ENCODE assay signal across 15 cellular contexts in the genomic region with DNA sequence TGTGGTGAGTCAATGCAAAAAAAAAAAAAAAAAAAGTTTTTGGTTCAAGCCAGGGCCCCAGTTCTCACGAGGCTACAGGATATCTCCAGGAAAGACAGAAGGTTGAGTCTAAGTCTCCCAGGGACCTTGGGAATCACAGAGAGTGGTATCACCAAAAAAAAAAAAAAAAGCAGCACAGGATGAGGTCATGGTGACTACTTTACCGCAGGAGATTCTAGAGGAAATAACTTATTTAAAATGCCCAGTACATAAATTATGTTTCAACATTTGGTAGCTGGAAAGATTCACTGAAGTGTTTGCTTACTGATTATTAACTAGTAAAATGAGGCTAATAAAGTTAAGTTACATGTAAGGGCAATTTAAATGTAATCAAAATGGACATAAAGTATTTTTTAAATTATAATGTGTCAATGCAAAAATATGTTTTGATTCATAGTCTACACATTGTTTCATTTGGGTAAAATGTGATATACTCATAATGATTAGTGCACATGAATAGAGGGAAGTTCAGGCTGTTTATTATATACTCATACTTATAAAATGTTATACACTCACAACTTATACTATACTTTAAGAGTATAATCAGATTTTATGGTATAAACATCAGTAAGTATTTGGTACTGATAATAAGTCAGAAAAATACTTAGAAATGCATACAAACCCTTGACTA.
DNase-seq lines count a peak whose midpoint lies in the region; ATAC-seq and TF ChIP-seq lines count a peak whose summit lies in the region.
"Had no signal": no experiment of that assay in that cellular context is flagged by ENCODE, and none has a peak within 500 bp of the region (broad histone marks: within the 10 kb centered on the region; RNA-seq: fewer than 3 reads in every experiment).

No MANE protein-coding gene starts in this region.

- H3K27ac ChIP-seq in GM23248, result peak overlapping the region; percentile 33; the same call in 1 of the 2 replicates
- peak overlapping the region; percentile 88 for H3K27ac ChIP-seq in RWPE2 (ENCODE audit: poor library complexity, severe bottlenecking)
- H3K27ac ChIP-seq in effector memory CD4-positive, alpha-beta T cell (ENCODE audit: insufficient read depth, low read length, poor library complexity, severe bottlenecking), result no peak overlapping the region
- H3K27ac ChIP-seq: thoracic aorta had no signal

- WGBS in GM23248 (ENCODE audit: low coverage in 1 of 2, low lambda C conversion rate in 2 of 2, missing lambda C conversion rate in 2 of 2), 2 experiments, result 0% methylated on average over 2 of the region's 2 CpGs

- ATAC-seq in RWPE2 (ENCODE audit: low read depth), result peak; percentile 48
- ATAC-seq in activated naive CD4-positive, alpha-beta T cell treated with anti-CD3 and anti-CD28 coated beads, Interleukin-2, amount 50 U/mL, for 72 hours, result no peak

- H3K4me1 ChIP-seq in GM23248 (ENCODE audit: insufficient read depth) (peaks cover 35% of the 10 kb centered on the region), RWPE2 (ENCODE audit: insufficient read depth, poor library complexity, severe bottlenecking) (peaks cover 30% of the 10 kb centered on the region), skeletal muscle satellite cell (ENCODE audit: control insufficient read depth, insufficient read depth, low read length) (peaks cover 25% of the 10 kb centered on the region)
- no peaks in the 10 kb centered on the region for H3K4me1 ChIP-seq in effector memory CD4-positive, alpha-beta T cell (ENCODE audit: control insufficient read depth, insufficient read depth, low read length, poor library complexity, severe bottlenecking)

- no peak overlapping the region for H2AFZ ChIP-seq in GM23248

- peak overlapping the region; percentile 24 for H3K4me2 ChIP-seq in GM23248 (ENCODE audit: unreplicated experiment)
- H3K4me2 ChIP-seq in skeletal muscle satellite cell (ENCODE audit: low read length), result peak overlapping the region; percentile 48

- H3K36me3 Mint-ChIP-seq in activated naive CD4-positive, alpha-beta T cell treated with anti-CD3 and anti-CD28 coated beads, Interleukin-2, amount 50 U/mL, for 72 hours, result no peaks in the 10 kb centered on the region
- H3K36me3 Mint-ChIP-seq: mesothelial cell of epicardium had no signal

- no peaks in the 10 kb centered on the region for H3K27me3 ChIP-seq in GM23248 (replicated peaks; ENCODE audit: insufficient read depth)
- H3K27me3 ChIP-seq in RWPE2 (ENCODE audit: insufficient read depth, poor library complexity, severe bottlenecking), result no peaks in the 10 kb centered on the region
- no peaks in the 10 kb centered on the region for H3K27me3 ChIP-seq in skeletal muscle satellite cell (ENCODE audit: control insufficient read depth, insufficient read depth, low read length)
- no peaks in the 10 kb centered on the region for H3K27me3 ChIP-seq in effector memory CD4-positive, alpha-beta T cell (replicated peaks; ENCODE audit: control insufficient read depth, insufficient read depth, low read length, poor library complexity, severe bottlenecking)

- no peak overlapping the region for H3K4me3 ChIP-seq in GM23248
- H3K4me3 ChIP-seq in RWPE2 (ENCODE audit: severe bottlenecking), result no peak overlapping the region
- H3K4me3 ChIP-seq in skeletal muscle satellite cell (ENCODE audit: low read length), result no peak overlapping the region
- no peak overlapping the region for H3K4me3 ChIP-seq in effector memory CD4-positive, alpha-beta T cell (ENCODE audit: insufficient read depth, low read depth, low read length, poor library complexity, severe bottlenecking)
- H3K4me3 ChIP-seq: thoracic aorta had no signal

- no peaks in the 10 kb centered on the region for H3K79me2 ChIP-seq in GM23248 (ENCODE audit: insufficient read depth)

- H3K9ac ChIP-seq in GM23248 (no peak overlapping the region), skeletal muscle satellite cell (ENCODE audit: low read depth, low read length) (no peak overlapping the region)

- no peak overlapping the region for H3K27ac Mint-ChIP-seq in activated naive CD4-positive, alpha-beta T cell treated with anti-CD3 and anti-CD28 coated beads, Interleukin-2, amount 50 U/mL, for 72 hours
- H3K27ac Mint-ChIP-seq: activated CD4-positive, alpha-beta T cell treated with anti-CD3 and anti-CD28 coated beads, Interleukin-2, amount 10 ng/mL, durations not matched to agents 7 days and 5 days; mesothelial cell of epicardium had no signal

- H3K9me3 Mint-ChIP-seq in activated naive CD4-positive, alpha-beta T cell treated with anti-CD3 and anti-CD28 coated beads, Interleukin-2, amount 50 U/mL, for 72 hours, result no peaks in the 10 kb centered on the region
- H3K9me3 Mint-ChIP-seq: activated CD4-positive, alpha-beta T cell treated with anti-CD3 and anti-CD28 coated beads, Interleukin-2, amount 10 ng/mL, durations not matched to agents 7 days and 5 days; mesothelial cell of epicardium had no signal

- in situ Hi-C loops in GM23248 (cut with MboI), result no loop called here

- peak; percentile 91 for DNase-seq in GM23248
- no peak for DNase-seq in RWPE2 (ENCODE audit: low spot score)
- peak; percentile 49 for DNase-seq in fibroblast of gingiva (ENCODE audit: low read depth)
- no peak for DNase-seq in effector memory CD4-positive, alpha-beta T cell
- DNase-seq in activated naive CD4-positive, alpha-beta T cell treated with anti-CD3 and anti-CD28 coated beads, Interleukin-2, amount 50 U/mL, for 72 hours (ENCODE audit: low spot score in 2 of 2), result no peak
- DNase-seq in stimulated activated CD4-positive, alpha-beta T cell treated with anti-CD3 and anti-CD28 coated beads, Interleukin-4, amount 100 ng/mL, for 4 hours, result no peak
- DNase-seq in middle frontal gyrus (ENCODE audit: extremely low spot score, low spot score), result no peak
- DNase-seq: activated CD4-positive, alpha-beta T cell treated with anti-CD3 and anti-CD28 coated beads, Interleukin-2, amount 10 ng/mL, durations not matched to agents 7 days and 5 days; COR-L47; NCI-H1436; NCI-H510A treated with DMSO at 0.1 percent for 48 hours; stimulated activated CD4-positive, alpha-beta T cell treated with anti-CD3 and anti-CD28 coated beads, Interleukin-12 subunit alpha, Interleukin-12 subunit beta, amount 100 ng/mL, for 4 hours had no signal

- no peaks in the 10 kb centered on the region for H4K20me1 ChIP-seq in GM23248 (ENCODE audit: insufficient read depth)

- TF ChIP-seq CTCF in RWPE2 (IDR thresholded peaks at IDR 0.05; ENCODE audit: poor library complexity, severe bottlenecking), result no peak

- peaks cover 28% of the 10 kb centered on the region for H3F3A ChIP-seq in GM23248 (ENCODE audit: insufficient read depth)

- H3K9me3 ChIP-seq in GM23248 (ENCODE audit: low read depth), result no peaks in the 10 kb centered on the region
- no peaks in the 10 kb centered on the region for H3K9me3 ChIP-seq in RWPE2 (ENCODE audit: severe bottlenecking)
- H3K9me3 ChIP-seq in skeletal muscle satellite cell (replicated peaks; ENCODE audit: low read length), result no peaks in the 10 kb centered on the region
- no peaks in the 10 kb centered on the region for H3K9me3 ChIP-seq in effector memory CD4-positive, alpha-beta T cell (ENCODE audit: control insufficient read depth, low read length)
- H3K9me3 ChIP-seq: thoracic aorta had no signal

- H3K9me2 ChIP-seq in GM23248 (ENCODE audit: insufficient read depth), result no peaks in the 10 kb centered on the region

- H3K36me3 ChIP-seq in GM23248 (ENCODE audit: low read depth) (no peaks in the 10 kb centered on the region), RWPE2 (ENCODE audit: low read depth) (no peaks in the 10 kb centered on the region), skeletal muscle satellite cell (ENCODE audit: insufficient read depth, low read length) (no peaks in the 10 kb centered on the region)
- no peaks in the 10 kb centered on the region for H3K36me3 ChIP-seq in effector memory CD4-positive, alpha-beta T cell (ENCODE audit: control insufficient read depth, insufficient read depth, low read length)
- H3K36me3 ChIP-seq: thoracic aorta had no signal

Comparison
In these comparisons a context has a peak if more than half of its experiments do, and no peak if none do; other contexts are left out.
1. DNase-seq: peak in GM23248 (single experiment) and fibroblast of gingiva (single experiment); none in RWPE2 (single experiment), effector memory CD4-positive, alpha-beta T cell (0 of 3), activated naive CD4-positive, alpha-beta T cell treated with anti-CD3 and anti-CD28 coated beads, Interleukin-2, amount 50 U/mL, for 72 hours (0 of 2), stimulated activated CD4-positive, alpha-beta T cell treated with anti-CD3 and anti-CD28 coated beads, Interleukin-4, amount 100 ng/mL, for 4 hours (0 of 2) and middle frontal gyrus (single experiment).